In the genomic region with DNA sequence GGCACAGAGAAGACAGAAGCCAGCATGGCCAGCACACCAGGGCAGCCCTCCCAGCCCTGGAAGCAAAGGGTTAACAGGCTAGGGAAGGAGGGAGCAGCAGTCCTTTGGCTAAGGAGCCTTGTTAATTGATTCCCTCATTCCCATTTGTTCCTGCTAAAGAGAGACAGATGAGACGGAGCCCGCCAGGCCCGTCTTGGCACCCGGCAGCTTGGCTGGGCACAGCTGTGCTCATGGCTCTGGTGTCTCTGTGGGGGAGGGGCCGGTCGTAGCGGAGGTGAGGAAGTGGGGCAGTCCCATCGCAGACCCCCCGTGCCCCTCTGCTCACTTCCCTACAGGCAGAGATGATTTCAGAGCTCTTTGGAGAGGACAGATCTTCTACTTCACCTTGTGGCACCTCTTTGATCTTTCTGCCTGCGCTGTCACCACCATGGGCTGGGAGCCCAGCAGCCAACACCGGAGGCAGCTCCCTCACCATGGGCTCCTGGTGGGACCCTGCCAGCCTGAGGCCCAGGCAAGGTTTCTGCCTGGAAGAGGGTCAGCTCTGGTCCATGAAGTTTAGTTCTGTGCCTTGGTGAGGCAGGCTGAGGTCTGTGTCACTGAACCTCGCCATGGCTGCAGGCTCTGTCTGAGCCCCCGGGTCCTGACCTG, we compare ENCODE assay signal across 1 cellular context.
TF ChIP-seq lines count a peak whose summit lies in the region.

No MANE protein-coding gene starts in this region.

TF ChIP-seq in H1, 55 proteins besides CTCF, POLR2A, EP300 and RAD21:
- TF ChIP-seq RXRA (IDR thresholded peaks at IDR 0.05; ENCODE audit: insufficient read depth, low read depth, low read length) = no peak
- no peak for TF ChIP-seq ASH2L (IDR thresholded peaks at IDR 0.05; ENCODE audit: low read length)
- TF ChIP-seq ATF3 (IDR thresholded peaks at IDR 0.05; ENCODE audit: insufficient read depth, low read depth, low read length) = no peak
- no peak for TF ChIP-seq CBX5 (IDR thresholded peaks at IDR 0.05; ENCODE audit: low read depth, low read length)
- TF ChIP-seq TAF1 (IDR thresholded peaks at IDR 0.05; ENCODE audit: low read depth, low read length) = 0 out of 2 replicates have a peak, but pooled peaks have one; percentile 17
- no peak for TF ChIP-seq ATF2 (IDR thresholded peaks at IDR 0.05; ENCODE audit: low read length)
- no peak for TF ChIP-seq ZNF274 (IDR thresholded peaks at IDR 0.05; ENCODE audit: borderline replicate concordance, extremely low read depth, low read length)
